In the genomic region with DNA sequence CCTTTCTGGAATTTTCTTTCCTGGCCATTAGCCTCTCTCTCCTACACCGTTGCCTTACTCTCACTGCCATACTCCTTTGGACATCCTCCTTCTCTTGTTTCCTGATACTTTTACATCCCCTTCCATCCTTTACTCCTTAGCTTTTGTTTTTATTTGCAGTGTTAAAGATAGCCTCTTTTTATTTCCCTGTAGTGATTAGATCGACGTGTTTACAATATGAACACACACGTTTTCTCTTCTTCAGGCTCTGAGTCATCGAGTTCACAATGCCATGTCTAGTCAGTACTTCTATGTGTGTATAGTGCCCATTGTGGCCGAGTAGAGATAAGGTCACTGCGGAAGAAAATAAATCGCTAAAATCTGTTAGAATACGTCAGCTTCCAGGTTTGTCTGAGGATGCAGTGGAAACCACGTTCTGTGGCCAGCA, we compare ENCODE assay signal across 9 cellular contexts.
A peak's percentile ranks its signal among the peaks of the same experiment; 100 is the strongest.
DNase-seq lines count a peak whose midpoint lies in the region; ATAC-seq and TF ChIP-seq lines count a peak whose summit lies in the region.
"Had no signal": no experiment of that assay in that cellular context is flagged by ENCODE, and none has a peak within 500 bp of the region (broad histone marks: within the 10 kb centered on the region; RNA-seq: fewer than 3 reads in every experiment).

No MANE protein-coding gene starts in this region.

- peak overlapping the region; percentile 78 for H3K4me3 Mint-ChIP-seq in activated naive CD8-positive, alpha-beta T cell
- no peak overlapping the region for H3K4me3 Mint-ChIP-seq in activated naive CD4-positive, alpha-beta T cell treated with anti-CD3 and anti-CD28 coated beads for 36 hours

- no peaks in the 10 kb centered on the region for H3K27me3 Mint-ChIP-seq in activated naive CD8-positive, alpha-beta T cell
- H3K27me3 Mint-ChIP-seq in activated naive CD4-positive, alpha-beta T cell treated with anti-CD3 and anti-CD28 coated beads for 36 hours (ENCODE audit: low read depth) = no peaks in the 10 kb centered on the region

- H3K9me3 Mint-ChIP-seq in activated naive CD8-positive, alpha-beta T cell (ENCODE audit: low read depth) = no peaks in the 10 kb centered on the region
- no peaks in the 10 kb centered on the region for H3K9me3 Mint-ChIP-seq in activated naive CD4-positive, alpha-beta T cell treated with anti-CD3 and anti-CD28 coated beads for 36 hours

- H3K9me3 ChIP-seq in left lung = no peaks in the 10 kb centered on the region
- no peaks in the 10 kb centered on the region for H3K9me3 ChIP-seq in colonic mucosa
- H3K9me3 ChIP-seq in effector memory CD4-positive, alpha-beta T cell (ENCODE audit: control insufficient read depth, low read length) = no peaks in the 10 kb centered on the region

- DNase-seq in HCEC 1CT (peak; percentile 81), left lung (no peak), colonic mucosa (no peak)
- no peak for DNase-seq in effector memory CD4-positive, alpha-beta T cell
- no peak for DNase-seq in activated naive CD4-positive, alpha-beta T cell treated with anti-CD3 and anti-CD28 coated beads for 36 hours
- DNase-seq: T1000 had no signal

- H3K27ac ChIP-seq in 22Rv1 (peak overlapping the region; percentile 35; the same call in 1 of the 2 replicates), left lung (no peak overlapping the region), colonic mucosa (no peak overlapping the region)
- H3K27ac ChIP-seq in effector memory CD4-positive, alpha-beta T cell (ENCODE audit: insufficient read depth, low read length, poor library complexity, severe bottlenecking) = no peak overlapping the region

- peak overlapping the region; percentile 79 for H3K27ac Mint-ChIP-seq in activated naive CD8-positive, alpha-beta T cell
- H3K27ac Mint-ChIP-seq in activated naive CD4-positive, alpha-beta T cell treated with anti-CD3 and anti-CD28 coated beads for 36 hours = no peak overlapping the region

- peaks cover 54% of the 10 kb centered on the region for H3K4me1 Mint-ChIP-seq in activated naive CD8-positive, alpha-beta T cell (ENCODE audit: low read depth)
- peaks cover 40% of the 10 kb centered on the region for H3K4me1 Mint-ChIP-seq in activated naive CD4-positive, alpha-beta T cell treated with anti-CD3 and anti-CD28 coated beads for 36 hours (ENCODE audit: low read depth)

- H3K9ac ChIP-seq in colonic mucosa (ENCODE audit: low read depth in 2 of 2, low read length in 2 of 2) = no peak overlapping the region

- H3K27me3 ChIP-seq in left lung (no peaks in the 10 kb centered on the region), colonic mucosa (no peaks in the 10 kb centered on the region)
- no peaks in the 10 kb centered on the region for H3K27me3 ChIP-seq in effector memory CD4-positive, alpha-beta T cell (replicated peaks; ENCODE audit: control insufficient read depth, insufficient read depth, low read length, poor library complexity, severe bottlenecking)

- ATAC-seq in left lung (peak; percentile 43), GM19452 (IDR thresholded peaks at IDR 0.05; ENCODE audit: unreplicated experiment) (no peak)

- H3K4me3 ChIP-seq in left lung (no peak overlapping the region), colonic mucosa (no peak overlapping the region)
- no peak overlapping the region for H3K4me3 ChIP-seq in effector memory CD4-positive, alpha-beta T cell (ENCODE audit: insufficient read depth, low read depth, low read length, poor library complexity, severe bottlenecking)

- TF ChIP-seq CTCF in 22Rv1 (IDR thresholded peaks at IDR 0.05) (no peak), left lung (IDR thresholded peaks at IDR 0.05) (no peak), colonic mucosa (IDR thresholded peaks at IDR 0.05) (no peak)

- CTCF ChIA-PET in activated naive CD4-positive, alpha-beta T cell treated with anti-CD3 and anti-CD28 coated beads for 36 hours (lab: Charles Lee) = interaction anchor here (0.8 kb wide), 1 partner anchor 624 kb away, joined by 4 read pairs; no protein-coding TSS in a partner anchor

- intact Hi-C loops in left lung (cut with DNase I) = no loop called here
- intact Hi-C loops in colonic mucosa (cut with DNase I) = loop anchor here (10.0 kb wide), 1 partner anchor 618 kb away; a partner anchor contains a TSS
- intact Hi-C loops in activated naive CD4-positive, alpha-beta T cell treated with anti-CD3 and anti-CD28 coated beads for 36 hours (cut with micrococcal nuclease) = loop anchor here (2.0 kb wide), 1 partner anchor 20 kb away; no protein-coding TSS in a partner anchor

- peaks cover 0 to 47% of the 10 kb centered on the region in 2 donors for H3K4me1 ChIP-seq in left lung
- H3K4me1 ChIP-seq in colonic mucosa = peaks cover 6% of the 10 kb centered on the region
- peaks cover 11% of the 10 kb centered on the region for H3K4me1 ChIP-seq in effector memory CD4-positive, alpha-beta T cell (ENCODE audit: control insufficient read depth, insufficient read depth, low read length, poor library complexity, severe bottlenecking)

- H3K36me3 ChIP-seq in left lung (no peaks in the 10 kb centered on the region), colonic mucosa (no peaks in the 10 kb centered on the region)
- no peaks in the 10 kb centered on the region for H3K36me3 ChIP-seq in effector memory CD4-positive, alpha-beta T cell (ENCODE audit: control insufficient read depth, insufficient read depth, low read length)

- peaks cover 7% of the 10 kb centered on the region for H3K36me3 Mint-ChIP-seq in activated naive CD8-positive, alpha-beta T cell
- H3K36me3 Mint-ChIP-seq in activated naive CD4-positive, alpha-beta T cell treated with anti-CD3 and anti-CD28 coated beads for 36 hours (ENCODE audit: low read depth) = no peaks in the 10 kb centered on the region

Comparison
In these comparisons a context has a peak if more than half of its experiments do, and no peak if none do; other contexts are left out.
1. intact Hi-C loops: an anchor here in colonic mucosa (10.0 kb wide) and activated naive CD4-positive, alpha-beta T cell treated with anti-CD3 and anti-CD28 coated beads for 36 hours (2.0 kb wide); none called in left lung.